In the genomic region with DNA sequence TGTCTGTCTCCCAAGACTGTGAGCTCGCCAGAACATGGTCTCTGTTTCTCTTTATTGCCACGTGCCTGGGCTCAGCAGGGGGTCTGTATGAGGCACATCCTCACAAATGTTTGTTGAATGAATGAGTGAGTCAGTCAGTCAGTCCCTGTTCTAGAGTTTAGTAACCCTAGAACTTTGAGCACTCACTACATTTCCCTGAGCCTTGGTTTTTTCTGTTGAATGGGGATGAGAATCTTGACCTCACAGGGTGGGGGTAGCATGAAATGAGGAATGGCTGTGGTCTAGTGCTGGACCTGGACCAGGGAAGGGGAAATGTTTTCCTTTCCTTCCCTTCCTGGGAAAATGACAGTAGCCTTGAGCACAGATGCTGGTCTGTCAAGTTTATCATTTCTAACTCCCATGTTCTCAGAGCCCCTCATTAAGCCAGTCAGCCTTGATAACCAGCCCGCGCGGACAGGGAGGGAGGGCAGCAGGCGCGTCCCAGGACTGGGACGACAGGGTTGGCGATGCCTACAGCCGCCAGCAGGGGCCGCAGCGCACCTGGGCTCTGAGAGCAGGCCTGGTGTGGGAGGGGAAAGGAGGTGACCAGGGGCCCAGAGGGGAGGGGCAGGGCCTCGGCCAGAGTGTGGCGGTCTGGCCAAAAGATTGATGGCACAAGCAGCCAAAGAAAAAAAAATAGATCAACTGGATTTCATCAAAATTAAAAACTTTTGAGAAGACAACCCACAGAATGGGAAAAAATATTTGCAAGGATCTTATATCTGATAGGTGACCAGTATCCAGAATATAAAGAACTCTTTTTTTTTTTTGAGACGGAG, we compare ENCODE assay signal across 8 cellular contexts. TPM values are rescaled to one million over a fixed set of nuclear protein-coding genes. Genes with fewer than 3 reads are reported as not detected.
DNase-seq lines count a peak whose midpoint lies in the region; ATAC-seq lines count a peak whose summit lies in the region.

No MANE protein-coding gene starts in this region.

- peak; percentile 94 for DNase-seq in AG20443 (ENCODE audit: low spot score)
- peak; percentile 64 for DNase-seq in NCI-H748 treated with DMSO at 0.1 percent for 48 hours (lab: John Stamatoyannopoulos, UW)
- peak; percentile 74 for DNase-seq in activated CD4-positive, alpha-beta memory T cell treated with anti-CD3 and anti-CD28 coated beads, Interleukin-2, amount 10 ng/mL, durations not matched to agents 7 days and 5 days
- DNase-seq in ecto neural progenitor cell (ENCODE audit: low spot score): peak; percentile 95
- peak; percentile 90 for DNase-seq in medulla oblongata (ENCODE audit: extremely low spot score)
- DNase-seq in stimulated activated CD8-positive, alpha-beta memory T cell treated with anti-CD3 and anti-CD28 coated beads, Interleukin-15, amount 100 ng/mL, for 1 hour (ENCODE audit: low read depth): peak; percentile 39

- H3K4me3 Mint-ChIP-seq in activated CD4-positive, alpha-beta memory T cell treated with anti-CD3 and anti-CD28 coated beads, Interleukin-2, amount 10 ng/mL, durations not matched to agents 7 days and 5 days: no peak overlapping the region

- H3K9me3 Mint-ChIP-seq in activated CD4-positive, alpha-beta memory T cell treated with anti-CD3 and anti-CD28 coated beads, Interleukin-2, amount 10 ng/mL, durations not matched to agents 7 days and 5 days: peaks cover 5% of the 10 kb centered on the region

- CTCF ChIA-PET in activated CD4-positive, alpha-beta memory T cell treated with anti-CD3 and anti-CD28 coated beads, Interleukin-2, amount 10 ng/mL, durations not matched to agents 7 days and 5 days (lab: Charles Lee): interaction anchor here (1.0 to 1.5 kb wide), 4 partner anchors 9 to 147 kb away, joined by 3 to 10 read pairs (median 3); no protein-coding TSS in a partner anchor

- POLR2A ChIA-PET in activated CD4-positive, alpha-beta memory T cell treated with anti-CD3 and anti-CD28 coated beads, Interleukin-2, amount 10 ng/mL, durations not matched to agents 7 days and 5 days (lab: Charles Lee): no interaction called here

- H3K27me3 Mint-ChIP-seq in activated CD4-positive, alpha-beta memory T cell treated with anti-CD3 and anti-CD28 coated beads, Interleukin-2, amount 10 ng/mL, durations not matched to agents 7 days and 5 days: no peaks in the 10 kb centered on the region

- ATAC-seq in GM18868 (IDR thresholded peaks at IDR 0.05; ENCODE audit: unreplicated experiment): peak; percentile 80
- ATAC-seq in HG03139 (IDR thresholded peaks at IDR 0.05; ENCODE audit: unreplicated experiment): peak; percentile 84

- peaks cover 6% of the 10 kb centered on the region for H3K36me3 Mint-ChIP-seq in activated CD4-positive, alpha-beta memory T cell treated with anti-CD3 and anti-CD28 coated beads, Interleukin-2, amount 10 ng/mL, durations not matched to agents 7 days and 5 days (ENCODE audit: low read depth)

- peaks cover 29% of the 10 kb centered on the region for H3K4me1 Mint-ChIP-seq in activated CD4-positive, alpha-beta memory T cell treated with anti-CD3 and anti-CD28 coated beads, Interleukin-2, amount 10 ng/mL, durations not matched to agents 7 days and 5 days

- no peak overlapping the region for H3K27ac Mint-ChIP-seq in activated CD4-positive, alpha-beta memory T cell treated with anti-CD3 and anti-CD28 coated beads, Interleukin-2, amount 10 ng/mL, durations not matched to agents 7 days and 5 days

RNA-seq across cellular contexts. Expression of gene WNK2, which starts 24.1 kb away (rescaled TPM):
- total RNA-seq in activated CD4-positive, alpha-beta memory T cell treated with anti-CD3 and anti-CD28 coated beads, Interleukin-2, amount 10 ng/mL, durations not matched to agents 7 days and 5 days: under 1 TPM in 1 of 2 experiments, not detected in 1; 0.05 TPM

RNA-seq across cellular contexts. Expression of gene NINJ1, which starts 25.8 kb away (rescaled TPM):
- 10 to 100 TPM; 36.9 to 37.4 TPM for total RNA-seq in activated CD4-positive, alpha-beta memory T cell treated with anti-CD3 and anti-CD28 coated beads, Interleukin-2, amount 10 ng/mL, durations not matched to agents 7 days and 5 days

Comparison
In these comparisons a context has a peak if more than half of its experiments do, and no peak if none do; other contexts are left out.
1. Peak in every context shown above with its lines: DNase-seq and ATAC-seq.
2. DNase-seq: peak in every context shown above with its lines; median percentile 95 in ecto neural progenitor cell; 94 in AG20443; 90 in medulla oblongata; 74 in activated CD4-positive, alpha-beta memory T cell treated with anti-CD3 and anti-CD28 coated beads, Interleukin-2, amount 10 ng/mL, durations not matched to agents 7 days and 5 days; 64 in NCI-H748 treated with DMSO at 0.1 percent for 48 hours; 39 in stimulated activated CD8-positive, alpha-beta memory T cell treated with anti-CD3 and anti-CD28 coated beads, Interleukin-15, amount 100 ng/mL, for 1 hour.